Comparison of ENCODE assay signal across 1 cellular context in the genomic region with DNA sequence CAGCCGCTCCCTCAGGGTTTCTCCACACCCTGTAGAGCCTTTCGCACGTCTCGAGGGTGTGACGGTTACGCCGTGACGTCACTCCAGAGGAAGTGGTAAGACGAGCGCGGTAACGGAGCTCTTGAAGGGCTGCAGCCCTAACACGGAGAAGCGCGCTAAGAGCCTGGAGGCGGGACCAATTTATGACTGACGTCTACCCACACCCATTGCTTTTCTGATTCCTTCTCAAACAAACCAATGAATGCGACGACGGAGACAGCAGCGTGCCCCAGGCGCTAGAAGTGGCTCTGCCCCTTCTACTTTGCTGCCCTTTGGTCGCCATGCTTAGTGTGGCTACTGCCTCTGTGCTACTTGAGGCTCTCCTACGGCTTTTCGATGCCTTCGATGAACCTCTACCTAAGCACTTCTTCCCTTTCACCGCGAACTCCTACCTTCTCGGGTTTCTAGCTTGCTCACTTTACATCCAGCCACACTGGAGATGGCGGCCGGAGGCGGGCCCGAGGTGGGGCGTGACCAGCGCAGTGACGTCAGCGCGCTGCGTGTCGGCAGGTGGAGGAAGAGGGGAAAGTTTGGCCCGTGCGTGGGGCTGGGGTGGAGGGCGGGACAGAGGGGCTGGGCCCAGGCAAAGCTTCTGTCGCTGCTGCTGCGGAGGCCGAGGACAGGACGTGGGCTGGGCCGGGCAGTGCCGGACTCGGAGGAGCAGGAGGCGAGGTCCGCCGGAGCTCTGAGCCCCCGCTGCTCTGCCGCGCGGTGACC.
TF ChIP-seq lines count a peak whose summit lies in the region.

A gene (plus strand): TSS at position 572 of the 756 bp plus-strand sequence. CDS start 340 bp downstream, outside the sequence.

TF ChIP-seq in K562, 482 proteins besides CTCF, POLR2A, EP300 and RAD21 (continued from another document and continues in another):
- TF ChIP-seq, protein P1, sequence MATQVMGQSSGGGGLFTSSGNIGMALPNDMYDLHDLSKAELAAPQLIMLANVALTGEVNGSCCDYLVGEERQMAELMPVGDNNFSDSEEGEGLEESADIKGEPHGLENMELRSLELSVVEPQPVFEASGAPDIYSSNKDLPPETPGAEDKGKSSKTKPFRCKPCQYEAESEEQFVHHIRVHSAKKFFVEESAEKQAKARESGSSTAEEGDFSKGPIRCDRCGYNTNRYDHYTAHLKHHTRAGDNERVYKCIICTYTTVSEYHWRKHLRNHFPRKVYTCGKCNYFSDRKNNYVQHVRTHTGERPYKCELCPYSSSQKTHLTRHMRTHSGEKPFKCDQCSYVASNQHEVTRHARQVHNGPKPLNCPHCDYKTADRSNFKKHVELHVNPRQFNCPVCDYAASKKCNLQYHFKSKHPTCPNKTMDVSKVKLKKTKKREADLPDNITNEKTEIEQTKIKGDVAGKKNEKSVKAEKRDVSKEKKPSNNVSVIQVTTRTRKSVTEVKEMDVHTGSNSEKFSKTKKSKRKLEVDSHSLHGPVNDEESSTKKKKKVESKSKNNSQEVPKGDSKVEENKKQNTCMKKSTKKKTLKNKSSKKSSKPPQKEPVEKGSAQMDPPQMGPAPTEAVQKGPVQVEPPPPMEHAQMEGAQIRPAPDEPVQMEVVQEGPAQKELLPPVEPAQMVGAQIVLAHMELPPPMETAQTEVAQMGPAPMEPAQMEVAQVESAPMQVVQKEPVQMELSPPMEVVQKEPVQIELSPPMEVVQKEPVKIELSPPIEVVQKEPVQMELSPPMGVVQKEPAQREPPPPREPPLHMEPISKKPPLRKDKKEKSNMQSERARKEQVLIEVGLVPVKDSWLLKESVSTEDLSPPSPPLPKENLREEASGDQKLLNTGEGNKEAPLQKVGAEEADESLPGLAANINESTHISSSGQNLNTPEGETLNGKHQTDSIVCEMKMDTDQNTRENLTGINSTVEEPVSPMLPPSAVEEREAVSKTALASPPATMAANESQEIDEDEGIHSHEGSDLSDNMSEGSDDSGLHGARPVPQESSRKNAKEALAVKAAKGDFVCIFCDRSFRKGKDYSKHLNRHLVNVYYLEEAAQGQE (CRISPR knock-in tag; IDR thresholded peaks at IDR 0.05; ENCODE audit: low read depth) = no peak; the same call in none of the 2 replicates
- TF ChIP-seq RNF2 (IDR thresholded peaks at IDR 0.05) (peak; percentile 86), BRD9 (IDR thresholded peaks at IDR 0.05; ENCODE audit: low read depth, partially characterized antibody) (peak; percentile 59), SIN3A (IDR thresholded peaks at IDR 0.05; ENCODE audit: borderline replicate concordance in 2 of 2, control insufficient read depth in 1 of 2, low read depth in 2 of 2, low read length in 2 of 2) (peak; percentile 41 to 49; a peak in 1 of 4 replicates), SNIP1 (IDR thresholded peaks at IDR 0.05; ENCODE audit: low read depth) (no peak), POLR2G (IDR thresholded peaks at IDR 0.05; ENCODE audit: low read depth, low read length) (peak; percentile 92), BRF1 (IDR thresholded peaks at IDR 0.05; ENCODE audit: borderline replicate concordance, extremely low read depth, insufficient read length) (no peak), RCOR1 (IDR thresholded peaks at IDR 0.05; ENCODE audit: borderline replicate concordance in 1 of 2, low read depth in 2 of 2, low read length in 2 of 2) (peak in 1 of 2 experiments; percentile 73; a peak in 2 of 4 replicates), ZNF699 (CRISPR knock-in tag; IDR thresholded peaks at IDR 0.05; ENCODE audit: insufficient replicate concordance) (no peak), ZNF232 (CRISPR knock-in tag; IDR thresholded peaks at IDR 0.05) (no peak), CBX2 (IDR thresholded peaks at IDR 0.05; ENCODE audit: insufficient read depth, low read length, poor library complexity, severe bottlenecking) (no peak), ZNF384 (IDR thresholded peaks at IDR 0.05; ENCODE audit: low read depth, low read length) (0 out of 2 replicates have a peak, but pooled peaks have one; percentile 28), ZNF76 (CRISPR knock-in tag; IDR thresholded peaks at IDR 0.05; ENCODE audit: borderline replicate concordance) (no peak), DPF2 (IDR thresholded peaks at IDR 0.05) (no peak), ZNF586 (CRISPR knock-in tag; conservative IDR thresholded peaks at IDR 0.05) (no peak), PML (IDR thresholded peaks at IDR 0.05; ENCODE audit: low read length) (peak; percentile 38; the same call in 1 of the 2 replicates), ETV6 (IDR thresholded peaks at IDR 0.05; ENCODE audit: borderline replicate concordance in 1 of 2, low read depth in 2 of 2, low read length in 1 of 2) (no peak; a peak in 1 of 4 replicates), ETV6 (CRISPR knock-in tag; IDR thresholded peaks at IDR 0.05; ENCODE audit: borderline replicate concordance) (no peak), ZNF212 (CRISPR knock-in tag; IDR thresholded peaks at IDR 0.05) (no peak), TAF15 (IDR thresholded peaks at IDR 0.05; ENCODE audit: low read depth, low read length) (no peak), TSC22D4 (tag; IDR thresholded peaks at IDR 0.05) (no peak), ARID1B (IDR thresholded peaks at IDR 0.05) (0 out of 2 replicates have a peak, but pooled peaks have one; percentile 16), ZKSCAN8 (CRISPR knock-in tag; IDR thresholded peaks at IDR 0.05) (no peak), NFATC3 (IDR thresholded peaks at IDR 0.05) (no peak), ATF1 (CRISPR knock-in tag; IDR thresholded peaks at IDR 0.05) (peak; percentile 91), ATF1 (tag; IDR thresholded peaks at IDR 0.05) (peak; percentile 100), KLF10 (CRISPR knock-in tag; IDR thresholded peaks at IDR 0.05) (no peak), BDP1 (IDR thresholded peaks at IDR 0.05; ENCODE audit: insufficient read depth, insufficient read length) (no peak), FOS (IDR thresholded peaks at IDR 0.05; ENCODE audit: extremely low read depth, insufficient read length) (peak; percentile 96)
- TF ChIP-seq, protein P2, sequence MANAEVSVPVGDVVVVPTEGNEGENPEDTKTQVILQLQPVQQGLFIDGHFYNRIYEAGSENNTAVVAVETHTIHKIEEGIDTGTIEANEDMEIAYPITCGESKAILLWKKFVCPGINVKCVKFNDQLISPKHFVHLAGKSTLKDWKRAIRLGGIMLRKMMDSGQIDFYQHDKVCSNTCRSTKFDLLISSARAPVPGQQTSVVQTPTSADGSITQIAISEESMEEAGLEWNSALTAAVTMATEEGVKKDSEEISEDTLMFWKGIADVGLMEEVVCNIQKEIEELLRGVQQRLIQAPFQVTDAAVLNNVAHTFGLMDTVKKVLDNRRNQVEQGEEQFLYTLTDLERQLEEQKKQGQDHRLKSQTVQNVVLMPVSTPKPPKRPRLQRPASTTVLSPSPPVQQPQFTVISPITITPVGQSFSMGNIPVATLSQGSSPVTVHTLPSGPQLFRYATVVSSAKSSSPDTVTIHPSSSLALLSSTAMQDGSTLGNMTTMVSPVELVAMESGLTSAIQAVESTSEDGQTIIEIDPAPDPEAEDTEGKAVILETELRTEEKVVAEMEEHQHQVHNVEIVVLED (CRISPR knock-in tag; IDR thresholded peaks at IDR 0.05) = peak; percentile 98
- TF ChIP-seq, protein P3, sequence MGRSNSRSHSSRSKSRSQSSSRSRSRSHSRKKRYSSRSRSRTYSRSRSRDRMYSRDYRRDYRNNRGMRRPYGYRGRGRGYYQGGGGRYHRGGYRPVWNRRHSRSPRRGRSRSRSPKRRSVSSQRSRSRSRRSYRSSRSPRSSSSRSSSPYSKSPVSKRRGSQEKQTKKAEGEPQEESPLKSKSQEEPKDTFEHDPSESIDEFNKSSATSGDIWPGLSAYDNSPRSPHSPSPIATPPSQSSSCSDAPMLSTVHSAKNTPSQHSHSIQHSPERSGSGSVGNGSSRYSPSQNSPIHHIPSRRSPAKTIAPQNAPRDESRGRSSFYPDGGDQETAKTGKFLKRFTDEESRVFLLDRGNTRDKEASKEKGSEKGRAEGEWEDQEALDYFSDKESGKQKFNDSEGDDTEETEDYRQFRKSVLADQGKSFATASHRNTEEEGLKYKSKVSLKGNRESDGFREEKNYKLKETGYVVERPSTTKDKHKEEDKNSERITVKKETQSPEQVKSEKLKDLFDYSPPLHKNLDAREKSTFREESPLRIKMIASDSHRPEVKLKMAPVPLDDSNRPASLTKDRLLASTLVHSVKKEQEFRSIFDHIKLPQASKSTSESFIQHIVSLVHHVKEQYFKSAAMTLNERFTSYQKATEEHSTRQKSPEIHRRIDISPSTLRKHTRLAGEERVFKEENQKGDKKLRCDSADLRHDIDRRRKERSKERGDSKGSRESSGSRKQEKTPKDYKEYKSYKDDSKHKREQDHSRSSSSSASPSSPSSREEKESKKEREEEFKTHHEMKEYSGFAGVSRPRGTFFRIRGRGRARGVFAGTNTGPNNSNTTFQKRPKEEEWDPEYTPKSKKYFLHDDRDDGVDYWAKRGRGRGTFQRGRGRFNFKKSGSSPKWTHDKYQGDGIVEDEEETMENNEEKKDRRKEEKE (IDR thresholded peaks at IDR 0.05; ENCODE audit: borderline replicate concordance in 1 of 2, control insufficient read depth in 1 of 2, low read depth in 2 of 2, low read length in 1 of 2) = 0 out of 4 replicates have a peak, but pooled peaks of 1 of the 2 experiments have one; percentile 16
- TF ChIP-seq, protein P4, sequence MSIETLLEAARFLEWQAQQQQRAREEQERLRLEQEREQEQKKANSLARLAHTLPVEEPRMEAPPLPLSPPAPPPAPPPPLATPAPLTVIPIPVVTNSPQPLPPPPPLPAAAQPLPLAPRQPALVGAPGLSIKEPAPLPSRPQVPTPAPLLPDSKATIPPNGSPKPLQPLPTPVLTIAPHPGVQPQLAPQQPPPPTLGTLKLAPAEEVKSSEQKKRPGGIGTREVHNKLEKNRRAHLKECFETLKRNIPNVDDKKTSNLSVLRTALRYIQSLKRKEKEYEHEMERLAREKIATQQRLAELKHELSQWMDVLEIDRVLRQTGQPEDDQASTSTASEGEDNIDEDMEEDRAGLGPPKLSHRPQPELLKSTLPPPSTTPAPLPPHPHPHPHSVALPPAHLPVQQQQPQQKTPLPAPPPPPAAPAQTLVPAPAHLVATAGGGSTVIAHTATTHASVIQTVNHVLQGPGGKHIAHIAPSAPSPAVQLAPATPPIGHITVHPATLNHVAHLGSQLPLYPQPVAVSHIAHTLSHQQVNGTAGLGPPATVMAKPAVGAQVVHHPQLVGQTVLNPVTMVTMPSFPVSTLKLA (conservative IDR thresholded peaks at IDR 0.05) = peak; percentile 90 to 91
- TF ChIP-seq, protein P5, sequence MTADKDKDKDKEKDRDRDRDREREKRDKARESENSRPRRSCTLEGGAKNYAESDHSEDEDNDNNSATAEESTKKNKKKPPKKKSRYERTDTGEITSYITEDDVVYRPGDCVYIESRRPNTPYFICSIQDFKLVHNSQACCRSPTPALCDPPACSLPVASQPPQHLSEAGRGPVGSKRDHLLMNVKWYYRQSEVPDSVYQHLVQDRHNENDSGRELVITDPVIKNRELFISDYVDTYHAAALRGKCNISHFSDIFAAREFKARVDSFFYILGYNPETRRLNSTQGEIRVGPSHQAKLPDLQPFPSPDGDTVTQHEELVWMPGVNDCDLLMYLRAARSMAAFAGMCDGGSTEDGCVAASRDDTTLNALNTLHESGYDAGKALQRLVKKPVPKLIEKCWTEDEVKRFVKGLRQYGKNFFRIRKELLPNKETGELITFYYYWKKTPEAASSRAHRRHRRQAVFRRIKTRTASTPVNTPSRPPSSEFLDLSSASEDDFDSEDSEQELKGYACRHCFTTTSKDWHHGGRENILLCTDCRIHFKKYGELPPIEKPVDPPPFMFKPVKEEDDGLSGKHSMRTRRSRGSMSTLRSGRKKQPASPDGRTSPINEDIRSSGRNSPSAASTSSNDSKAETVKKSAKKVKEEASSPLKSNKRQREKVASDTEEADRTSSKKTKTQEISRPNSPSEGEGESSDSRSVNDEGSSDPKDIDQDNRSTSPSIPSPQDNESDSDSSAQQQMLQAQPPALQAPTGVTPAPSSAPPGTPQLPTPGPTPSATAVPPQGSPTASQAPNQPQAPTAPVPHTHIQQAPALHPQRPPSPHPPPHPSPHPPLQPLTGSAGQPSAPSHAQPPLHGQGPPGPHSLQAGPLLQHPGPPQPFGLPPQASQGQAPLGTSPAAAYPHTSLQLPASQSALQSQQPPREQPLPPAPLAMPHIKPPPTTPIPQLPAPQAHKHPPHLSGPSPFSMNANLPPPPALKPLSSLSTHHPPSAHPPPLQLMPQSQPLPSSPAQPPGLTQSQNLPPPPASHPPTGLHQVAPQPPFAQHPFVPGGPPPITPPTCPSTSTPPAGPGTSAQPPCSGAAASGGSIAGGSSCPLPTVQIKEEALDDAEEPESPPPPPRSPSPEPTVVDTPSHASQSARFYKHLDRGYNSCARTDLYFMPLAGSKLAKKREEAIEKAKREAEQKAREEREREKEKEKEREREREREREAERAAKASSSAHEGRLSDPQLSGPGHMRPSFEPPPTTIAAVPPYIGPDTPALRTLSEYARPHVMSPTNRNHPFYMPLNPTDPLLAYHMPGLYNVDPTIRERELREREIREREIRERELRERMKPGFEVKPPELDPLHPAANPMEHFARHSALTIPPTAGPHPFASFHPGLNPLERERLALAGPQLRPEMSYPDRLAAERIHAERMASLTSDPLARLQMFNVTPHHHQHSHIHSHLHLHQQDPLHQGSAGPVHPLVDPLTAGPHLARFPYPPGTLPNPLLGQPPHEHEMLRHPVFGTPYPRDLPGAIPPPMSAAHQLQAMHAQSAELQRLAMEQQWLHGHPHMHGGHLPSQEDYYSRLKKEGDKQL (CRISPR knock-in tag; IDR thresholded peaks at IDR 0.05; ENCODE audit: borderline replicate concordance) = no peak
- TF ChIP-seq, protein P6, sequence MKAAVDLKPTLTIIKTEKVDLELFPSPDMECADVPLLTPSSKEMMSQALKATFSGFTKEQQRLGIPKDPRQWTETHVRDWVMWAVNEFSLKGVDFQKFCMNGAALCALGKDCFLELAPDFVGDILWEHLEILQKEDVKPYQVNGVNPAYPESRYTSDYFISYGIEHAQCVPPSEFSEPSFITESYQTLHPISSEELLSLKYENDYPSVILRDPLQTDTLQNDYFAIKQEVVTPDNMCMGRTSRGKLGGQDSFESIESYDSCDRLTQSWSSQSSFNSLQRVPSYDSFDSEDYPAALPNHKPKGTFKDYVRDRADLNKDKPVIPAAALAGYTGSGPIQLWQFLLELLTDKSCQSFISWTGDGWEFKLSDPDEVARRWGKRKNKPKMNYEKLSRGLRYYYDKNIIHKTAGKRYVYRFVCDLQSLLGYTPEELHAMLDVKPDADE (conservative IDR thresholded peaks at IDR 0.05; ENCODE audit: control insufficient read depth, low read depth, low read length) = no peak
- TF ChIP-seq, protein P7, sequence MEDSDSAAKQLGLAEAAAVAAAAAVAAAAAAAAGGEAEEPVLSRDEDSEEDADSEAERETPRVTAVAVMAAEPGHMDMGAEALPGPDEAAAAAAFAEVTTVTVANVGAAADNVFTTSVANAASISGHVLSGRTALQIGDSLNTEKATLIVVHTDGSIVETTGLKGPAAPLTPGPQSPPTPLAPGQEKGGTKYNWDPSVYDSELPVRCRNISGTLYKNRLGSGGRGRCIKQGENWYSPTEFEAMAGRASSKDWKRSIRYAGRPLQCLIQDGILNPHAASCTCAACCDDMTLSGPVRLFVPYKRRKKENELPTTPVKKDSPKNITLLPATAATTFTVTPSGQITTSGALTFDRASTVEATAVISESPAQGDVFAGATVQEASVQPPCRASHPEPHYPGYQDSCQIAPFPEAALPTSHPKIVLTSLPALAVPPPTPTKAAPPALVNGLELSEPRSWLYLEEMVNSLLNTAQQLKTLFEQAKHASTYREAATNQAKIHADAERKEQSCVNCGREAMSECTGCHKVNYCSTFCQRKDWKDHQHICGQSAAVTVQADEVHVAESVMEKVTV (CRISPR knock-in tag; IDR thresholded peaks at IDR 0.05) = no peak
- TF ChIP-seq, protein P8, sequence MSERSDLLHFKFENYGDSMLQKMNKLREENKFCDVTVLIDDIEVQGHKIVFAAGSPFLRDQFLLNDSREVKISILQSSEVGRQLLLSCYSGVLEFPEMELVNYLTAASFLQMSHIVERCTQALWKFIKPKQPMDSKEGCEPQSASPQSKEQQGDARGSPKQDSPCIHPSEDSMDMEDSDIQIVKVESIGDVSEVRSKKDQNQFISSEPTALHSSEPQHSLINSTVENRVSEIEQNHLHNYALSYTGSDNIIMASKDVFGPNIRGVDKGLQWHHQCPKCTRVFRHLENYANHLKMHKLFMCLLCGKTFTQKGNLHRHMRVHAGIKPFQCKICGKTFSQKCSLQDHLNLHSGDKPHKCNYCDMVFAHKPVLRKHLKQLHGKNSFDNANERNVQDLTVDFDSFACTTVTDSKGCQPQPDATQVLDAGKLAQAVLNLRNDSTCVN (CRISPR knock-in tag; IDR thresholded peaks at IDR 0.05) = no peak
